ENCODE assay signal across 15 cellular contexts in genomic region chr21:44853601-44854390, GRCh38. TPM values are rescaled to one million over a fixed set of nuclear protein-coding genes. Genes with fewer than 3 reads are reported as not detected.
DNase-seq lines count a peak whose midpoint lies in the region; ATAC-seq lines count a peak whose summit lies in the region.
"Had no signal": no experiment of that assay in that cellular context is flagged by ENCODE, and none has a peak within 500 bp of the region (broad histone marks: within the 10 kb centered on the region; RNA-seq: fewer than 3 reads in every experiment).

No MANE protein-coding gene starts in this region.

- H3K27ac Mint-ChIP-seq in activated CD4-positive, alpha-beta T cell treated with anti-CD3 and anti-CD28 coated beads for 36 hours: peak overlapping the region; percentile 60
- H3K27ac Mint-ChIP-seq in activated CD4-positive, alpha-beta T cell treated with anti-CD3 and anti-CD28 coated beads, Interleukin-2, amount 10 ng/mL, durations not matched to agents 24 days and 14 days: no peak overlapping the region
- peak overlapping the region; percentile 77 for H3K27ac Mint-ChIP-seq in T-helper 17 cell
- H3K27ac Mint-ChIP-seq: activated CD8-positive, alpha-beta memory T cell treated with anti-CD3 and anti-CD28 coated beads, Interleukin-2, amount 10 ng/mL, durations not matched to agents 7 days and 5 days; activated naive CD8-positive, alpha-beta T cell treated with anti-CD3 and anti-CD28 coated beads, Interleukin-2, amount 10 ng/mL, durations not matched to agents 7 days and 5 days; HFFc6 had no signal

- no peaks in the 10 kb centered on the region for H3K27me3 Mint-ChIP-seq in activated CD4-positive, alpha-beta T cell treated with anti-CD3 and anti-CD28 coated beads for 36 hours
- H3K27me3 Mint-ChIP-seq in activated CD4-positive, alpha-beta T cell treated with anti-CD3 and anti-CD28 coated beads, Interleukin-2, amount 10 ng/mL, durations not matched to agents 24 days and 14 days: no peaks in the 10 kb centered on the region
- no peaks in the 10 kb centered on the region for H3K27me3 Mint-ChIP-seq in T-helper 17 cell
- H3K27me3 Mint-ChIP-seq: activated CD8-positive, alpha-beta memory T cell treated with anti-CD3 and anti-CD28 coated beads, Interleukin-2, amount 10 ng/mL, durations not matched to agents 7 days and 5 days; activated naive CD8-positive, alpha-beta T cell treated with anti-CD3 and anti-CD28 coated beads, Interleukin-2, amount 10 ng/mL, durations not matched to agents 7 days and 5 days had no signal

- no peak for DNase-seq in activated CD4-positive, alpha-beta T cell treated with anti-CD3 and anti-CD28 coated beads for 36 hours
- no peak for DNase-seq in activated CD4-positive, alpha-beta T cell treated with anti-CD3 and anti-CD28 coated beads, Interleukin-2, amount 10 ng/mL, durations not matched to agents 24 days and 14 days
- DNase-seq in T-helper 17 cell (no peak), left ventricle myocardium superior (peak; percentile 63), sciatic nerve (ENCODE audit: low spot score) (no peak), midbrain (lab: John Stamatoyannopoulos, UW) (no peak), NCI-H1048 (lab: John Stamatoyannopoulos, UW) (no peak)
- DNase-seq: activated CD8-positive, alpha-beta memory T cell treated with anti-CD3 and anti-CD28 coated beads, Interleukin-2, amount 10 ng/mL, durations not matched to agents 7 days and 5 days; activated naive CD8-positive, alpha-beta T cell treated with anti-CD3 and anti-CD28 coated beads, Interleukin-2, amount 10 ng/mL, durations not matched to agents 7 days and 5 days; caudate nucleus; foreskin melanocyte; HFFc6; NCI-H2227 treated with DMSO at 0.1 percent for 48 hours; spleen had no signal

- no peak overlapping the region for H3K4me3 Mint-ChIP-seq in activated CD4-positive, alpha-beta T cell treated with anti-CD3 and anti-CD28 coated beads for 36 hours
- no peak overlapping the region for H3K4me3 Mint-ChIP-seq in activated CD4-positive, alpha-beta T cell treated with anti-CD3 and anti-CD28 coated beads, Interleukin-2, amount 10 ng/mL, durations not matched to agents 24 days and 14 days
- peak overlapping the region; percentile 25 for H3K4me3 Mint-ChIP-seq in T-helper 17 cell
- H3K4me3 Mint-ChIP-seq: activated CD8-positive, alpha-beta memory T cell treated with anti-CD3 and anti-CD28 coated beads, Interleukin-2, amount 10 ng/mL, durations not matched to agents 7 days and 5 days; activated naive CD8-positive, alpha-beta T cell treated with anti-CD3 and anti-CD28 coated beads, Interleukin-2, amount 10 ng/mL, durations not matched to agents 7 days and 5 days; HFFc6 had no signal

- peaks cover 51% of the 10 kb centered on the region for H3K4me1 Mint-ChIP-seq in activated CD4-positive, alpha-beta T cell treated with anti-CD3 and anti-CD28 coated beads for 36 hours
- peaks cover 18% of the 10 kb centered on the region for H3K4me1 Mint-ChIP-seq in activated CD4-positive, alpha-beta T cell treated with anti-CD3 and anti-CD28 coated beads, Interleukin-2, amount 10 ng/mL, durations not matched to agents 24 days and 14 days
- peaks cover 18% of the 10 kb centered on the region for H3K4me1 Mint-ChIP-seq in T-helper 17 cell

- no peak for ATAC-seq in activated CD4-positive, alpha-beta T cell treated with anti-CD3 and anti-CD28 coated beads for 36 hours
- ATAC-seq in T-helper 17 cell: no peak
- peak; percentile 76 for ATAC-seq in left ventricle myocardium superior
- ATAC-seq in sciatic nerve: peak; percentile 12
- ATAC-seq in GM18861 (IDR thresholded peaks at IDR 0.05; ENCODE audit: unreplicated experiment): no peak
- ATAC-seq: activated CD8-positive, alpha-beta memory T cell treated with anti-CD3 and anti-CD28 coated beads, Interleukin-2, amount 10 ng/mL, durations not matched to agents 7 days and 5 days had no signal

- H3K9me3 Mint-ChIP-seq in activated CD4-positive, alpha-beta T cell treated with anti-CD3 and anti-CD28 coated beads for 36 hours (ENCODE audit: low read depth): no peaks in the 10 kb centered on the region
- no peaks in the 10 kb centered on the region for H3K9me3 Mint-ChIP-seq in activated CD4-positive, alpha-beta T cell treated with anti-CD3 and anti-CD28 coated beads, Interleukin-2, amount 10 ng/mL, durations not matched to agents 24 days and 14 days
- H3K9me3 Mint-ChIP-seq: activated naive CD8-positive, alpha-beta T cell treated with anti-CD3 and anti-CD28 coated beads, Interleukin-2, amount 10 ng/mL, durations not matched to agents 7 days and 5 days; HFFc6 had no signal

- intact Hi-C loops in activated CD4-positive, alpha-beta T cell treated with anti-CD3 and anti-CD28 coated beads for 36 hours (cut with DNase I, micrococcal nuclease): no loop called here
- intact Hi-C loops in activated CD4-positive, alpha-beta T cell treated with anti-CD3 and anti-CD28 coated beads, Interleukin-2, amount 10 ng/mL, durations not matched to agents 24 days and 14 days (cut with micrococcal nuclease): no loop called here
- intact Hi-C loops in left ventricle myocardium superior (cut with micrococcal nuclease): no loop called here
- intact Hi-C loops in sciatic nerve (cut with DNase I): no loop called here

- no peaks in the 10 kb centered on the region for H3K9me3 ChIP-seq in T-helper 17 cell (ENCODE audit: control insufficient read depth, low read length, poor library complexity, severe bottlenecking)
- H3K9me3 ChIP-seq: spleen had no signal

- POLR2A ChIA-PET in activated CD4-positive, alpha-beta T cell treated with anti-CD3 and anti-CD28 coated beads for 36 hours (lab: Charles Lee): no interaction called here

- CTCF ChIA-PET in activated CD4-positive, alpha-beta T cell treated with anti-CD3 and anti-CD28 coated beads for 36 hours (lab: Charles Lee): no interaction called here

- peaks cover 45% of the 10 kb centered on the region for H3K36me3 Mint-ChIP-seq in activated CD4-positive, alpha-beta T cell treated with anti-CD3 and anti-CD28 coated beads for 36 hours (ENCODE audit: low read depth)
- peaks cover 49% of the 10 kb centered on the region for H3K36me3 Mint-ChIP-seq in activated CD4-positive, alpha-beta T cell treated with anti-CD3 and anti-CD28 coated beads, Interleukin-2, amount 10 ng/mL, durations not matched to agents 24 days and 14 days (ENCODE audit: low read depth)
- peaks cover 6% of the 10 kb centered on the region for H3K36me3 Mint-ChIP-seq in T-helper 17 cell (ENCODE audit: low read depth)

RNA-seq across cellular contexts. Expression of gene PTTG1IP, which starts 19.7 kb away (rescaled TPM):
- total RNA-seq in activated CD4-positive, alpha-beta T cell treated with anti-CD3 and anti-CD28 coated beads for 36 hours: 10 to 100 TPM; 34.8 to 44.3 TPM
- total RNA-seq in activated CD4-positive, alpha-beta T cell treated with anti-CD3 and anti-CD28 coated beads, Interleukin-2, amount 10 ng/mL, durations not matched to agents 24 days and 14 days: 44.2 and 46.5 TPM in 2 replicates
- total RNA-seq in T-helper 17 cell: 100 to 1,000 TPM in 1 of 2 donors, 10 to 100 TPM in 1; 98.4 to 123 TPM
- total RNA-seq in left ventricle myocardium superior: 143 TPM
- total RNA-seq in sciatic nerve: 192 TPM

RNA-seq across cellular contexts. Expression of gene SUMO3, which starts 35.9 kb away (rescaled TPM):
- 10 to 100 TPM; 83.4 to 84.9 TPM for total RNA-seq in activated CD4-positive, alpha-beta T cell treated with anti-CD3 and anti-CD28 coated beads for 36 hours
- total RNA-seq in activated CD4-positive, alpha-beta T cell treated with anti-CD3 and anti-CD28 coated beads, Interleukin-2, amount 10 ng/mL, durations not matched to agents 24 days and 14 days: 90.3 and 90.6 TPM in 2 replicates
- total RNA-seq in T-helper 17 cell (10 to 100 TPM; 62.1 to 73.4 TPM), left ventricle myocardium superior (72.2 TPM), sciatic nerve (65.5 TPM)

RNA-seq across cellular contexts. Expression of gene UBE2G2, which starts 52.2 kb away (rescaled TPM):
- total RNA-seq in activated CD4-positive, alpha-beta T cell treated with anti-CD3 and anti-CD28 coated beads for 36 hours: 100 to 1,000 TPM; 103 to 121 TPM
- 143 and 148 TPM in 2 replicates for total RNA-seq in activated CD4-positive, alpha-beta T cell treated with anti-CD3 and anti-CD28 coated beads, Interleukin-2, amount 10 ng/mL, durations not matched to agents 24 days and 14 days
- 100 to 1,000 TPM; 124 TPM for total RNA-seq in T-helper 17 cell
- total RNA-seq in left ventricle myocardium superior: 70.0 TPM
- total RNA-seq in sciatic nerve: 78.0 TPM

Comparison
In these comparisons a context has a peak if more than half of its experiments do, and no peak if none do; other contexts are left out.
1. ATAC-seq: peak in left ventricle myocardium superior (single experiment) and sciatic nerve (single experiment); none in activated CD4-positive, alpha-beta T cell treated with anti-CD3 and anti-CD28 coated beads for 36 hours (single experiment), T-helper 17 cell (single experiment) and GM18861 (single experiment).